Comparison of ENCODE assay signal across 1 cellular context in genomic region chr14:100614803-100615202, GRCh38.
TF ChIP-seq lines count a peak whose summit lies in the region.

No MANE protein-coding gene starts in this region.

TF ChIP-seq in HEK293, 187 proteins besides CTCF, POLR2A, EP300 and RAD21:
- TF ChIP-seq, protein P1, sequence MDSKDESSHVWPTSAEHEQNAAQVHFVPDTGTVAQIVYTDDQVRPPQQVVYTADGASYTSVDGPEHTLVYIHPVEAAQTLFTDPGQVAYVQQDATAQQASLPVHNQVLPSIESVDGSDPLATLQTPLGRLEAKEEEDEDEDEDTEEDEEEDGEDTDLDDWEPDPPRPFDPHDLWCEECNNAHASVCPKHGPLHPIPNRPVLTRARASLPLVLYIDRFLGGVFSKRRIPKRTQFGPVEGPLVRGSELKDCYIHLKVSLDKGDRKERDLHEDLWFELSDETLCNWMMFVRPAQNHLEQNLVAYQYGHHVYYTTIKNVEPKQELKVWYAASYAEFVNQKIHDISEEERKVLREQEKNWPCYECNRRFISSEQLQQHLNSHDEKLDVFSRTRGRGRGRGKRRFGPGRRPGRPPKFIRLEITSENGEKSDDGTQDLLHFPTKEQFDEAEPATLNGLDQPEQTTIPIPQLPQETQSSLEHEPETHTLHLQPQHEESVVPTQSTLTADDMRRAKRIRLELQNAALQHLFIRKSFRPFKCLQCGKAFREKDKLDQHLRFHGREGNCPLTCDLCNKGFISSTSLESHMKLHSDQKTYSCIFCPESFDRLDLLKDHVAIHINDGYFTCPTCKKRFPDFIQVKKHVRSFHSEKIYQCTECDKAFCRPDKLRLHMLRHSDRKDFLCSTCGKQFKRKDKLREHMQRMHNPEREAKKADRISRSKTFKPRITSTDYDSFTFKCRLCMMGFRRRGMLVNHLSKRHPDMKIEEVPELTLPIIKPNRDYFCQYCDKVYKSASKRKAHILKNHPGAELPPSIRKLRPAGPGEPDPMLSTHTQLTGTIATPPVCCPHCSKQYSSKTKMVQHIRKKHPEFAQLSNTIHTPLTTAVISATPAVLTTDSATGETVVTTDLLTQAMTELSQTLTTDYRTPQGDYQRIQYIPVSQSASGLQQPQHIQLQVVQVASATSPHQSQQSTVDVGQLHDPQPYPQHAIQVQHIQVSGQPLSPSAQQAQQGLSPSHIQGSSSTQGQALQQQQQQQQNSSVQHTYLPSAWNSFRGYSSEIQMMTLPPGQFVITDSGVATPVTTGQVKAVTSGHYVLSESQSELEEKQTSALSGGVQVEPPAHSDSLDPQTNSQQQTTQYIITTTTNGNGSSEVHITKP (tag by site-specific recombination; IDR thresholded peaks at IDR 0.05): no peak
- peak; percentile 91 for TF ChIP-seq ZNF146 (tag by site-specific recombination; IDR thresholded peaks at IDR 0.05)
